8 cellular contexts compared by ENCODE assay signal in genomic region chrX:56764975-56765791, GRCh38. TPM values are rescaled to one million over a fixed set of nuclear protein-coding genes. Genes with fewer than 3 reads are reported as not detected.
DNase-seq lines count a peak whose midpoint lies in the region; ATAC-seq and TF ChIP-seq lines count a peak whose summit lies in the region.

No MANE protein-coding gene starts in this region.

- DNase-seq in AG08396 (ENCODE audit: low spot score) (peak; percentile 1), lower lobe of right lung (no peak), HK-2 (ENCODE audit: unreplicated experiment) (no peak), RPMI8226 (no peak)
- peak; percentile 43 for DNase-seq in activated CD8-positive, alpha-beta T cell treated with anti-CD3 and anti-CD28 coated beads, Interleukin-2, amount 10 ng/mL, durations not matched to agents 7 days and 5 days

- H3K9me3 ChIP-seq in lower lobe of right lung, result no peaks in the 10 kb centered on the region

- H3K4me3 Mint-ChIP-seq in activated CD8-positive, alpha-beta T cell treated with anti-CD3 and anti-CD28 coated beads, Interleukin-2, amount 10 ng/mL, durations not matched to agents 7 days and 5 days, result peak overlapping the region; percentile 70

- intact Hi-C loops in lower lobe of right lung (cut with DNase I), result no loop called here

- no peak overlapping the region for H3K4me3 ChIP-seq in lower lobe of right lung

- H3K27me3 ChIP-seq in lower lobe of right lung (ENCODE audit: low read depth), result no peaks in the 10 kb centered on the region

- H3K9me3 Mint-ChIP-seq in activated CD8-positive, alpha-beta T cell treated with anti-CD3 and anti-CD28 coated beads, Interleukin-2, amount 10 ng/mL, durations not matched to agents 7 days and 5 days (ENCODE audit: insufficient read depth), result no peaks in the 10 kb centered on the region

- POLR2A ChIA-PET in activated CD8-positive, alpha-beta T cell treated with anti-CD3 and anti-CD28 coated beads, Interleukin-2, amount 10 ng/mL, durations not matched to agents 7 days and 5 days (lab: Charles Lee), result interaction anchor here (0.7 to 1.5 kb wide), 2 partner anchors 47 to 383 kb away, joined by 3 to 5 read pairs; no protein-coding TSS in a partner anchor

- ATAC-seq in GM19463 (IDR thresholded peaks at IDR 0.05; ENCODE audit: unreplicated experiment) (peak; percentile 15), lower lobe of right lung (no peak), GM21423 (IDR thresholded peaks at IDR 0.05; ENCODE audit: unreplicated experiment) (no peak), HG03196 (IDR thresholded peaks at IDR 0.05; ENCODE audit: unreplicated experiment) (no peak)
- peak; percentile 37 for ATAC-seq in activated CD8-positive, alpha-beta T cell treated with anti-CD3 and anti-CD28 coated beads, Interleukin-2, amount 10 ng/mL, durations not matched to agents 7 days and 5 days

- H3K27me3 Mint-ChIP-seq in activated CD8-positive, alpha-beta T cell treated with anti-CD3 and anti-CD28 coated beads, Interleukin-2, amount 10 ng/mL, durations not matched to agents 7 days and 5 days (ENCODE audit: low read depth), result no peaks in the 10 kb centered on the region

- TF ChIP-seq CTCF in lower lobe of right lung (IDR thresholded peaks at IDR 0.05), result no peak

- peak overlapping the region; percentile 18 for H3K27ac ChIP-seq in lower lobe of right lung

- peaks cover 50% of the 10 kb centered on the region for H3K4me1 Mint-ChIP-seq in activated CD8-positive, alpha-beta T cell treated with anti-CD3 and anti-CD28 coated beads, Interleukin-2, amount 10 ng/mL, durations not matched to agents 7 days and 5 days (ENCODE audit: low read depth)

- peak overlapping the region; percentile 97 for H3K27ac Mint-ChIP-seq in activated CD8-positive, alpha-beta T cell treated with anti-CD3 and anti-CD28 coated beads, Interleukin-2, amount 10 ng/mL, durations not matched to agents 7 days and 5 days

- no peaks in the 10 kb centered on the region for H3K36me3 ChIP-seq in lower lobe of right lung

- peaks cover 10% of the 10 kb centered on the region for H3K36me3 Mint-ChIP-seq in activated CD8-positive, alpha-beta T cell treated with anti-CD3 and anti-CD28 coated beads, Interleukin-2, amount 10 ng/mL, durations not matched to agents 7 days and 5 days (ENCODE audit: low read depth)

- H3K4me1 ChIP-seq in lower lobe of right lung, result peaks cover 19% of the 10 kb centered on the region

- CTCF ChIA-PET in activated CD8-positive, alpha-beta T cell treated with anti-CD3 and anti-CD28 coated beads, Interleukin-2, amount 10 ng/mL, durations not matched to agents 7 days and 5 days (lab: Charles Lee), result interaction anchor here (1.7 to 2.1 kb wide), 2 partner anchors 47 to 213 kb away, joined by 4 to 22 read pairs; no protein-coding TSS in a partner anchor

RNA-seq across cellular contexts. Expression of gene NBDY, which starts 36.1 kb away (rescaled TPM):
- total RNA-seq in activated CD8-positive, alpha-beta T cell treated with anti-CD3 and anti-CD28 coated beads, Interleukin-2, amount 10 ng/mL, durations not matched to agents 7 days and 5 days, result 10 to 100 TPM; 28.6 to 31.2 TPM
- total RNA-seq in lower lobe of right lung, result 37.5 TPM

Comparison
In these comparisons a context has a peak if more than half of its experiments do, and no peak if none do; other contexts are left out.
1. DNase-seq: peak in AG08396 (single experiment) and activated CD8-positive, alpha-beta T cell treated with anti-CD3 and anti-CD28 coated beads, Interleukin-2, amount 10 ng/mL, durations not matched to agents 7 days and 5 days (single experiment); none in lower lobe of right lung (single experiment), HK-2 (single experiment) and RPMI8226 (single experiment).
2. ATAC-seq: peak in GM19463 (single experiment) and activated CD8-positive, alpha-beta T cell treated with anti-CD3 and anti-CD28 coated beads, Interleukin-2, amount 10 ng/mL, durations not matched to agents 7 days and 5 days (single experiment); none in lower lobe of right lung (0 of 2), GM21423 (single experiment) and HG03196 (single experiment).